In the genomic region with DNA sequence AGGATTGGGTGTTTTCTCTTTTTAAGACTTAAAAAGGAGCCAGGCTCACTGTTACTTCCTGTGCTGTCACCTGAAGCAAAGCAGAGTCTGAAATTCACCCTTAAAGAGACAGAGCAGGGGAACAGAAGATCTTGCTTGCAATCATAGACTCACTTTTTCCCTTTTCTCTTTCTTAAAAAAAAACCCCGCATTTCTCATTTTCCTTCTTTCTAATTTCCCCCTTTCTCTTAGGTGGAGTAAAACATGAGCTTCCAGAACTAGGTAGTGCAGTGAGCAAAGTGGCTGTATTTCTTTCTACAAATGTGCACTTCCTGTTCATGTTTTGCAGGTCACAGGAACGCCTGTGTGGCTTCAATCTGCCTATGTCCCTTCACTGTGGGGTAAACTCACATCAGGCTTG, we compare ENCODE assay signal across 13 cellular contexts.
DNase-seq lines count a peak whose midpoint lies in the region; ATAC-seq lines count a peak whose summit lies in the region.
"Had no signal": no experiment of that assay in that cellular context is flagged by ENCODE, and none has a peak within 500 bp of the region (broad histone marks: within the 10 kb centered on the region; RNA-seq: fewer than 3 reads in every experiment).

No MANE protein-coding gene starts in this region.

- DNase-seq in activated CD8-positive, alpha-beta memory T cell treated with anti-CD3 and anti-CD28 coated beads, Interleukin-2, amount 10 ng/mL, durations not matched to agents 7 days and 5 days, result no peak
- DNase-seq in activated CD8-positive, alpha-beta memory T cell treated with anti-CD3 and anti-CD28 coated beads for 24 hours, result no peak
- DNase-seq in stimulated activated naive B cell treated with anti-CD40 and anti-IgM and Interleukin-4, amounts not matched to agents 10 μg/mL and 1 μg/mL and 100 μg/mL, for 72 hours, result no peak
- DNase-seq in dedifferentiated amniotic fluid mesenchymal stem cell (ENCODE audit: extremely low spot score) (no peak), CD1c-positive myeloid dendritic cell (ENCODE audit: extremely low spot score) (no peak)
- DNase-seq: DMS53, head of caudate nucleus, NCI-H2171 had no signal

- peaks cover 4% of the 10 kb centered on the region for H3K9me3 Mint-ChIP-seq in activated CD8-positive, alpha-beta memory T cell treated with anti-CD3 and anti-CD28 coated beads, Interleukin-2, amount 10 ng/mL, durations not matched to agents 7 days and 5 days (ENCODE audit: low read depth)
- H3K9me3 Mint-ChIP-seq in activated naive CD8-positive, alpha-beta T cell (ENCODE audit: low read depth), result no peaks in the 10 kb centered on the region
- no peaks in the 10 kb centered on the region for H3K9me3 Mint-ChIP-seq in stimulated activated naive B cell treated with anti-CD40 and anti-IgM and Interleukin-4, amounts not matched to agents 10 μg/mL and 1 μg/mL and 100 μg/mL, for 72 hours
- H3K9me3 Mint-ChIP-seq: type B pancreatic cell had no signal

- no peaks in the 10 kb centered on the region for H3K27me3 Mint-ChIP-seq in activated CD8-positive, alpha-beta memory T cell treated with anti-CD3 and anti-CD28 coated beads, Interleukin-2, amount 10 ng/mL, durations not matched to agents 7 days and 5 days
- H3K27me3 Mint-ChIP-seq in activated naive CD8-positive, alpha-beta T cell, result no peaks in the 10 kb centered on the region
- no peaks in the 10 kb centered on the region for H3K27me3 Mint-ChIP-seq in stimulated activated naive B cell treated with anti-CD40 and anti-IgM and Interleukin-4, amounts not matched to agents 10 μg/mL and 1 μg/mL and 100 μg/mL, for 72 hours
- H3K27me3 Mint-ChIP-seq: type B pancreatic cell had no signal

- H3K36me3 Mint-ChIP-seq in activated CD8-positive, alpha-beta memory T cell treated with anti-CD3 and anti-CD28 coated beads, Interleukin-2, amount 10 ng/mL, durations not matched to agents 7 days and 5 days, result no peaks in the 10 kb centered on the region
- no peaks in the 10 kb centered on the region for H3K36me3 Mint-ChIP-seq in activated naive CD8-positive, alpha-beta T cell
- no peaks in the 10 kb centered on the region for H3K36me3 Mint-ChIP-seq in stimulated activated naive B cell treated with anti-CD40 and anti-IgM and Interleukin-4, amounts not matched to agents 10 μg/mL and 1 μg/mL and 100 μg/mL, for 72 hours
- H3K36me3 Mint-ChIP-seq: type B pancreatic cell had no signal

- CTCF ChIA-PET in activated CD8-positive, alpha-beta memory T cell treated with anti-CD3 and anti-CD28 coated beads, Interleukin-2, amount 10 ng/mL, durations not matched to agents 7 days and 5 days (lab: Charles Lee), result no interaction called here

- peaks cover 7% of the 10 kb centered on the region for H3K4me1 Mint-ChIP-seq in activated CD8-positive, alpha-beta memory T cell treated with anti-CD3 and anti-CD28 coated beads, Interleukin-2, amount 10 ng/mL, durations not matched to agents 7 days and 5 days
- no peaks in the 10 kb centered on the region for H3K4me1 Mint-ChIP-seq in activated naive CD8-positive, alpha-beta T cell (ENCODE audit: low read depth)
- peaks cover 0 to 15% of the 10 kb centered on the region in 2 donors for H3K4me1 Mint-ChIP-seq in stimulated activated naive B cell treated with anti-CD40 and anti-IgM and Interleukin-4, amounts not matched to agents 10 μg/mL and 1 μg/mL and 100 μg/mL, for 72 hours

- H3K27ac Mint-ChIP-seq in activated CD8-positive, alpha-beta memory T cell treated with anti-CD3 and anti-CD28 coated beads, Interleukin-2, amount 10 ng/mL, durations not matched to agents 7 days and 5 days, result peak overlapping the region; percentile 50
- peak overlapping the region; percentile 66 for H3K27ac Mint-ChIP-seq in activated naive CD8-positive, alpha-beta T cell
- peak overlapping the region; percentile 15 for H3K27ac Mint-ChIP-seq in stimulated activated naive B cell treated with anti-CD40 and anti-IgM and Interleukin-4, amounts not matched to agents 10 μg/mL and 1 μg/mL and 100 μg/mL, for 72 hours
- H3K27ac Mint-ChIP-seq: type B pancreatic cell had no signal

- ATAC-seq in activated CD8-positive, alpha-beta memory T cell treated with anti-CD3 and anti-CD28 coated beads, Interleukin-2, amount 10 ng/mL, durations not matched to agents 7 days and 5 days, result peak; percentile 47
- ATAC-seq in HG03378 (IDR thresholded peaks at IDR 0.05; ENCODE audit: unreplicated experiment) (peak; percentile 79), HG03025 (IDR thresholded peaks at IDR 0.05; ENCODE audit: low FRiP score, unreplicated experiment) (no peak)
- ATAC-seq in stimulated activated naive B cell treated with anti-CD40 and anti-IgM and Interleukin-4, amounts not matched to agents 10 μg/mL and 1 μg/mL and 100 μg/mL, for 72 hours (replicated peaks), result peak; percentile 80 to 84
- ATAC-seq: left lobe of liver had no signal

- H3K4me3 Mint-ChIP-seq in activated CD8-positive, alpha-beta memory T cell treated with anti-CD3 and anti-CD28 coated beads, Interleukin-2, amount 10 ng/mL, durations not matched to agents 7 days and 5 days, result no peak overlapping the region
- H3K4me3 Mint-ChIP-seq in activated naive CD8-positive, alpha-beta T cell, result no peak overlapping the region
- H3K4me3 Mint-ChIP-seq in stimulated activated naive B cell treated with anti-CD40 and anti-IgM and Interleukin-4, amounts not matched to agents 10 μg/mL and 1 μg/mL and 100 μg/mL, for 72 hours, result peak overlapping the region; percentile 2 to 17
- H3K4me3 Mint-ChIP-seq: type B pancreatic cell had no signal

Comparison
In these comparisons a context has a peak if more than half of its experiments do, and no peak if none do; other contexts are left out.
1. H3K27ac Mint-ChIP-seq: peak in every context shown above with its lines; median percentile 66 in activated naive CD8-positive, alpha-beta T cell; 50 in activated CD8-positive, alpha-beta memory T cell treated with anti-CD3 and anti-CD28 coated beads, Interleukin-2, amount 10 ng/mL, durations not matched to agents 7 days and 5 days; 15 in stimulated activated naive B cell treated with anti-CD40 and anti-IgM and Interleukin-4, amounts not matched to agents 10 μg/mL and 1 μg/mL and 100 μg/mL, for 72 hours.
2. H3K4me3 Mint-ChIP-seq: peak in stimulated activated naive B cell treated with anti-CD40 and anti-IgM and Interleukin-4, amounts not matched to agents 10 μg/mL and 1 μg/mL and 100 μg/mL, for 72 hours (2 of 2); none in activated CD8-positive, alpha-beta memory T cell treated with anti-CD3 and anti-CD28 coated beads, Interleukin-2, amount 10 ng/mL, durations not matched to agents 7 days and 5 days (single experiment) and activated naive CD8-positive, alpha-beta T cell (single experiment).